ENCODE assay signal across 3 cellular contexts in genomic region chrX:47543496-47543895, GRCh38.
"Had no signal": no experiment of that assay in that cellular context is flagged by ENCODE, and none has a peak within 500 bp of the region (broad histone marks: within the 10 kb centered on the region; RNA-seq: fewer than 3 reads in every experiment).

No MANE protein-coding gene starts in this region.

- DNase-seq: GDM1, GF-D8 had no signal

- H3K4me3 ChIP-seq: GM12878 had no signal

- ATAC-seq: GM12878 had no signal
